In genomic region chrX:123962794-123963373, GRCh38 we compare ENCODE assay signal across 8 cellular contexts. TPM values are rescaled to one million over a fixed set of nuclear protein-coding genes. Genes with fewer than 3 reads are reported as not detected.
DNase-seq lines count a peak whose midpoint lies in the region; ATAC-seq and TF ChIP-seq lines count a peak whose summit lies in the region.

No MANE protein-coding gene starts in this region.

- peak overlapping the region; percentile 54 to 96 for H3K9ac ChIP-seq in colonic mucosa (ENCODE audit: low read depth in 2 of 2, low read length in 2 of 2)

- peak overlapping the region; percentile 50 for H3K4me3 ChIP-seq in colonic mucosa

- H3K9me3 ChIP-seq in colonic mucosa: no peaks in the 10 kb centered on the region

- H3K4me1 ChIP-seq in colonic mucosa: no peaks in the 10 kb centered on the region

- no peaks in the 10 kb centered on the region for H3K27me3 ChIP-seq in colonic mucosa

- intact Hi-C loops in colonic mucosa (cut with DNase I) (no loop called here), left colon (cut with DNase I, micrococcal nuclease) (no loop called here)

- ATAC-seq in GM19328 (IDR thresholded peaks at IDR 0.05; ENCODE audit: unreplicated experiment) (peak; percentile 48), HG03469 (IDR thresholded peaks at IDR 0.05; ENCODE audit: unreplicated experiment) (peak; percentile 69), left colon (peak; percentile 63)

- peak overlapping the region; percentile 96 for H3K27ac ChIP-seq in colonic mucosa

- DNase-seq in Ammon's horn (ENCODE audit: low spot score) (peak; percentile 91), NCI-H524 treated with DMSO at 0.1 percent for 48 hours (lab: John Stamatoyannopoulos, UW) (peak; percentile 81), colonic mucosa (peak; percentile 88), left colon (peak; percentile 84 to 91)
- peak; percentile 90 for DNase-seq in activated CD4-positive, alpha-beta T cell treated with anti-CD3 and anti-CD28 coated beads for 48 hours
- peak; percentile 64 for DNase-seq in stimulated activated CD4-positive, alpha-beta T cell treated with anti-CD3 and anti-CD28 coated beads, Interleukin-1b, Interleukin-23, amount 100 ng/mL, for 4 hours (ENCODE audit: low read depth in 2 of 2)

- no peak for TF ChIP-seq CTCF in colonic mucosa (IDR thresholded peaks at IDR 0.05)

- H3K36me3 ChIP-seq in colonic mucosa: no peaks in the 10 kb centered on the region

RNA-seq across cellular contexts. Expression of gene STAG2, which starts 1.4 kb away (rescaled TPM):
- total RNA-seq in colonic mucosa: 10 to 100 TPM; 56.7 to 84.8 TPM
- total RNA-seq in left colon: 10 to 100 TPM; 58.8 to 66.8 TPM

Comparison
In these comparisons a context has a peak if more than half of its experiments do, and no peak if none do; other contexts are left out.
1. Peak in every context shown above with its lines: DNase-seq, ATAC-seq, H3K4me3 ChIP-seq and H3K27ac ChIP-seq.